ENCODE assay signal across 8 cellular contexts in the genomic region with DNA sequence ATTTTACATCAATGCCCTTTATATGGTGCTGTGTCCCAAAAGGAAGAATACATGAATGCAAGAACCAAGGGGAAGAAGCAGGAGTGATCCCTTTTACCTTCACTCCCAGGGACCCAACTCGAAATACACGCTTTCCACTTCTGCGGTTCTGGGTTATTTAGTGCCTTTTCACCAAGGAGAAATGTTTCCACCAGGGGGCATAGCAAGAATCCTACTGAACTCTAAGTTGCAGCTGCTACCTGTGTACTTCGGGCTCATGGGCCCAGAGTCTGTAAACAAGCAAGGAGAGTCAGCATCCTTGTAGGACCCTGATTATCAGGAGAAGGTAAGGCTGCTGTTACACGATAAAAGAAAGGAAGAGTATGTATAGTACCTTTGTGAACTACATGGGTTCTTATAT. TPM values are rescaled to one million over a fixed set of nuclear protein-coding genes. Genes with fewer than 3 reads are reported as not detected.
DNase-seq lines count a peak whose midpoint lies in the region; ATAC-seq and TF ChIP-seq lines count a peak whose summit lies in the region.

No MANE protein-coding gene starts in this region.

- peaks cover 22% of the 10 kb centered on the region for H3K9me3 Mint-ChIP-seq in WTC11

- ATAC-seq in HG02938 (IDR thresholded peaks at IDR 0.05; ENCODE audit: unreplicated experiment) = peak; percentile 45
- peak; percentile 83 for ATAC-seq in WTC11
- peak; percentile 72 for ATAC-seq in left lobe of liver
- no peak for ATAC-seq in HG03045 (IDR thresholded peaks at IDR 0.05; ENCODE audit: unreplicated experiment)

- H3K27me3 Mint-ChIP-seq in WTC11 (ENCODE audit: low read depth) = no peaks in the 10 kb centered on the region

- CTCF ChIA-PET in WTC11 (lab: Charles Lee) = interaction anchor here (0.6 to 3.2 kb wide), 14 partner anchors 12 to 226 kb away, joined by 3 to 44 read pairs (median 6); a partner anchor contains a TSS

- TF ChIP-seq CTCF in WTC11 (IDR thresholded peaks at IDR 0.05) = 0 out of 2 replicates have a peak, but pooled peaks have one; percentile 41

- H3K27ac Mint-ChIP-seq in WTC11 = peak overlapping the region; percentile 73

- DNase-seq in CD1c-positive myeloid dendritic cell (ENCODE audit: extremely low spot score) = peak; percentile 34
- DNase-seq in WTC11 (ENCODE audit: low spot score) = peak; percentile 46
- no peak for DNase-seq in left lobe of liver (ENCODE audit: low spot score)
- DNase-seq in NCI-H2081 treated with DMSO at 0.1 percent for 48 hours (lab: John Stamatoyannopoulos, UW) = no peak
- no peak for DNase-seq in amygdala (lab: John Stamatoyannopoulos, UW)
- no peak for DNase-seq in cortex of kidney (lab: John Stamatoyannopoulos, UW)

- POLR2A ChIA-PET in WTC11 (lab: Charles Lee) = interaction anchor here (1.0 kb wide), 1 partner anchor 113 kb away, joined by 5 read pairs; no protein-coding TSS in a partner anchor

- H3K4me3 Mint-ChIP-seq in WTC11 = no peak overlapping the region

- peaks cover 57% of the 10 kb centered on the region for H3K4me1 Mint-ChIP-seq in WTC11

- H3K36me3 Mint-ChIP-seq in WTC11 = peaks cover 20% of the 10 kb centered on the region

TF ChIP-seq in WTC11, 78 proteins besides CTCF, POLR2A, EP300 and RAD21:
- no peak for TF ChIP-seq ELF4 (CRISPR knock-in tag; IDR thresholded peaks at IDR 0.05; ENCODE audit: low read depth)
- no peak for TF ChIP-seq ETV6 (CRISPR knock-in tag; IDR thresholded peaks at IDR 0.05)
- TF ChIP-seq, protein P1, sequence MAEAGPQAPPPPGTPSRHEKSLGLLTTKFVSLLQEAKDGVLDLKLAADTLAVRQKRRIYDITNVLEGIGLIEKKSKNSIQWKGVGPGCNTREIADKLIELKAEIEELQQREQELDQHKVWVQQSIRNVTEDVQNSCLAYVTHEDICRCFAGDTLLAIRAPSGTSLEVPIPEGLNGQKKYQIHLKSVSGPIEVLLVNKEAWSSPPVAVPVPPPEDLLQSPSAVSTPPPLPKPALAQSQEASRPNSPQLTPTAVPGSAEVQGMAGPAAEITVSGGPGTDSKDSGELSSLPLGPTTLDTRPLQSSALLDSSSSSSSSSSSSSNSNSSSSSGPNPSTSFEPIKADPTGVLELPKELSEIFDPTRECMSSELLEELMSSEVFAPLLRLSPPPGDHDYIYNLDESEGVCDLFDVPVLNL (CRISPR knock-in tag; IDR thresholded peaks at IDR 0.05; ENCODE audit: borderline replicate concordance, low read depth) = no peak
- TF ChIP-seq CREM (CRISPR knock-in tag; IDR thresholded peaks at IDR 0.05) = no peak

RNA-seq across cellular contexts. Expression of a gene that starts 45.7 kb away (rescaled TPM):
- total RNA-seq in WTC11 (2021) = 329 to 358 TPM (median 338 TPM) in 3 replicates
- total RNA-seq in left lobe of liver = 1.6 TPM

Comparison
In these comparisons a context has a peak if more than half of its experiments do, and no peak if none do; other contexts are left out.
1. DNase-seq: peak in CD1c-positive myeloid dendritic cell (single experiment) and WTC11 (single experiment); none in left lobe of liver (single experiment), NCI-H2081 treated with DMSO at 0.1 percent for 48 hours (single experiment), amygdala (0 of 56) and cortex of kidney (single experiment).
2. RNA of a gene that starts 45.7 kb away (total RNA-seq): 329 to 358 TPM in WTC11; 1.6 TPM in left lobe of liver (single experiment); every median in the first group is over 100 times any median in the second.